Comparison of ENCODE assay signal across 27 cellular contexts in the genomic region with DNA sequence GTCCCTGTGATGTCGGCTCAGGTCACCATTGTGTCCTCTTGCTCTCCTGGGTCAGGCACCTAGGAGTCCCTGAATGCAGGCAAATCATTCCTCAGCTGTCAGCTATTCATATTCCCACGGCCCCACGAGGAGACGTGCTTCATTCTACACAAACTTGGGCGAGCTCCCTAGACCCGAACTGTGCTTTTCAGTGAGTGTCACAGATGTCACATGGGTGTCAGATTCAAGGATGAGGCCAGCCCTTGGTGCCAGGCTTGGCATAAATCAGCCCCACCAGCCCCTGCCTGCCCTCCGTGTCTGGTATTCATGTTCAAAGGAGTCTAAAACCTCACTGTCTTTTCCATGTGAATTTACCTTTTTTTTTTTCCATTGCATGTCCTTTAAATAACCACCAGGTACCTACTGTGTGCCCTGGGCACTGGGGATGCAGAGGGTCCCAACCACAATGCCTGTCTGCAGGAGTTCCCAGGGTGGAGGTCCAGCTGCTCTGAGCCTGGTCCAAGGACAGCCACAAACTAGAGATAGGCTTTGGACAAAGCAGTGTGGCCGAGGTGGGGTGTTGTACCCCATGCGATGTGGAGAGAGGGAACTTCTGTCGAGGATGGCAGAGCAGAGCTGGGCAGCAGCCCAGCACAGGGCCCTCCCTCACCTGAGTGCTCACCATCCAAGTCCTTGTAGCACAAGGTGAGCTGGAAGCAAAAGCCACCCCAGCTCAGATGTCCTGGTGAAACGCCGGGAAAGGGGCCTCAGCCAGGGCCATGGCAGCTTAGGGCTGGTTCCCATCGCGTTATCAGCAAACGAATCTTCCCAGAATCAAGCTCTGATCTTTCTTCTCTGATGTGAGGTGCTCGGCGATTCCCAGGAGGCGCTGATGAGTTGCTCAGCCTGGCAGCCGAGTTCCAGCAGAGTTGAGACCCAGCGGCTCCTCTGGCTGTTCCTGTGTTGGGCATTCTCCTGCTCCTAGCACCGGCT.
A peak's percentile ranks its signal among the peaks of the same experiment; 100 is the strongest.
DNase-seq lines count a peak whose midpoint lies in the region; ATAC-seq and TF ChIP-seq lines count a peak whose summit lies in the region.
"Had no signal": no experiment of that assay in that cellular context is flagged by ENCODE, and none has a peak within 500 bp of the region (broad histone marks: within the 10 kb centered on the region; RNA-seq: fewer than 3 reads in every experiment).

No MANE protein-coding gene starts in this region.

- CTCF ChIA-PET in activated CD8-positive, alpha-beta T cell treated with anti-CD3 and anti-CD28 coated beads for 36 hours (lab: Charles Lee) = no interaction called here

- H3K9me3 Mint-ChIP-seq in chondrocyte (ENCODE audit: low read depth) = peaks cover 37% of the 10 kb centered on the region
- peaks cover 49% of the 10 kb centered on the region for H3K9me3 Mint-ChIP-seq in nephron progenitor cell
- H3K9me3 Mint-ChIP-seq in stimulated activated naive B cell treated with anti-CD40 and anti-IgM and Interleukin-4, amounts not matched to agents 10 μg/mL and 1 μg/mL and 100 μg/mL, for 72 hours = peaks cover 21 to 23% of the 10 kb centered on the region in 2 donors
- peaks cover 16% of the 10 kb centered on the region for H3K9me3 Mint-ChIP-seq in activated CD8-positive, alpha-beta T cell treated with anti-CD3 and anti-CD28 coated beads for 36 hours

- intact Hi-C loops in ascending aorta (cut with DNase I) = no loop called here
- intact Hi-C loops in activated CD8-positive, alpha-beta T cell treated with anti-CD3 and anti-CD28 coated beads for 36 hours (cut with micrococcal nuclease) = no loop called here

- no peak overlapping the region for H3K4me3 ChIP-seq in ascending aorta
- H3K4me3 ChIP-seq: SJSA1 had no signal

- H3K36me3 Mint-ChIP-seq in chondrocyte (ENCODE audit: low read depth) = no peaks in the 10 kb centered on the region
- H3K36me3 Mint-ChIP-seq in nephron progenitor cell (ENCODE audit: low read depth) = peaks cover 4% of the 10 kb centered on the region
- H3K36me3 Mint-ChIP-seq in stimulated activated naive B cell treated with anti-CD40 and anti-IgM and Interleukin-4, amounts not matched to agents 10 μg/mL and 1 μg/mL and 100 μg/mL, for 72 hours = peaks cover 3 to 12% of the 10 kb centered on the region in 2 donors
- H3K36me3 Mint-ChIP-seq in activated CD8-positive, alpha-beta T cell treated with anti-CD3 and anti-CD28 coated beads for 36 hours (ENCODE audit: low read depth) = peaks cover 4% of the 10 kb centered on the region
- H3K36me3 Mint-ChIP-seq: CD8-positive, alpha-beta memory T cell had no signal

- H3K9me3 ChIP-seq in ascending aorta = peaks cover 3 to 7% of the 10 kb centered on the region in 2 donors

- H3K4me1 Mint-ChIP-seq in chondrocyte (ENCODE audit: low read depth) = no peaks in the 10 kb centered on the region
- no peaks in the 10 kb centered on the region for H3K4me1 Mint-ChIP-seq in nephron progenitor cell
- no peaks in the 10 kb centered on the region for H3K4me1 Mint-ChIP-seq in stimulated activated naive B cell treated with anti-CD40 and anti-IgM and Interleukin-4, amounts not matched to agents 10 μg/mL and 1 μg/mL and 100 μg/mL, for 72 hours
- no peaks in the 10 kb centered on the region for H3K4me1 Mint-ChIP-seq in activated CD8-positive, alpha-beta T cell treated with anti-CD3 and anti-CD28 coated beads for 36 hours (ENCODE audit: low read depth)
- H3K4me1 Mint-ChIP-seq: B cell; CD8-positive, alpha-beta memory T cell had no signal

- H3K27ac ChIP-seq in ascending aorta = no peak overlapping the region
- H3K27ac ChIP-seq: 22Rv1, C4-2B, SJSA1 had no signal

- H3K27me3 ChIP-seq in ascending aorta = no peaks in the 10 kb centered on the region
- H3K27me3 ChIP-seq: SJSA1 had no signal

- no peak overlapping the region for H3K27ac Mint-ChIP-seq in chondrocyte (ENCODE audit: unreplicated experiment)
- H3K27ac Mint-ChIP-seq in nephron progenitor cell = peak overlapping the region; percentile 36
- peak overlapping the region; percentile 37 for H3K27ac Mint-ChIP-seq in stimulated activated naive B cell treated with anti-CD40 and anti-IgM and Interleukin-4, amounts not matched to agents 10 μg/mL and 1 μg/mL and 100 μg/mL, for 72 hours
- no peak overlapping the region for H3K27ac Mint-ChIP-seq in activated CD8-positive, alpha-beta T cell treated with anti-CD3 and anti-CD28 coated beads for 36 hours
- H3K27ac Mint-ChIP-seq: B cell; CD8-positive, alpha-beta memory T cell had no signal

- H3K4me3 Mint-ChIP-seq in chondrocyte (ENCODE audit: unreplicated experiment) = no peak overlapping the region
- no peak overlapping the region for H3K4me3 Mint-ChIP-seq in nephron progenitor cell
- H3K4me3 Mint-ChIP-seq in stimulated activated naive B cell treated with anti-CD40 and anti-IgM and Interleukin-4, amounts not matched to agents 10 μg/mL and 1 μg/mL and 100 μg/mL, for 72 hours = no peak overlapping the region
- no peak overlapping the region for H3K4me3 Mint-ChIP-seq in activated CD8-positive, alpha-beta T cell treated with anti-CD3 and anti-CD28 coated beads for 36 hours
- H3K4me3 Mint-ChIP-seq: B cell; CD8-positive, alpha-beta memory T cell had no signal

- H3K4me1 ChIP-seq in ascending aorta = no peaks in the 10 kb centered on the region
- H3K4me1 ChIP-seq: SJSA1 had no signal

- H3K27me3 Mint-ChIP-seq in chondrocyte (ENCODE audit: low read depth) (no peaks in the 10 kb centered on the region), nephron progenitor cell (ENCODE audit: low read depth, poor library complexity) (peaks cover 8% of the 10 kb centered on the region)
- H3K27me3 Mint-ChIP-seq in stimulated activated naive B cell treated with anti-CD40 and anti-IgM and Interleukin-4, amounts not matched to agents 10 μg/mL and 1 μg/mL and 100 μg/mL, for 72 hours = peaks cover 0 to 7% of the 10 kb centered on the region in 2 donors
- H3K27me3 Mint-ChIP-seq in activated CD8-positive, alpha-beta T cell treated with anti-CD3 and anti-CD28 coated beads for 36 hours = no peaks in the 10 kb centered on the region
- H3K27me3 Mint-ChIP-seq: B cell had no signal

- ATAC-seq in stimulated activated naive B cell treated with anti-CD40 and anti-IgM and Interleukin-4, amounts not matched to agents 10 μg/mL and 1 μg/mL and 100 μg/mL, for 72 hours (replicated peaks) = no peak
- no peak for ATAC-seq in HG02981 (IDR thresholded peaks at IDR 0.05; ENCODE audit: unreplicated experiment)
- no peak for ATAC-seq in activated CD8-positive, alpha-beta T cell treated with anti-CD3 and anti-CD28 coated beads for 36 hours
- ATAC-seq: PC-3 had no signal

- TF ChIP-seq CTCF in chondrocyte (IDR thresholded peaks at IDR 0.05) (no peak), nephron progenitor cell (IDR thresholded peaks at IDR 0.05) (no peak), ascending aorta (IDR thresholded peaks at IDR 0.05) (no peak)
- no peak for TF ChIP-seq CTCF in activated CD8-positive, alpha-beta T cell treated with anti-CD3 and anti-CD28 coated beads for 36 hours (IDR thresholded peaks at IDR 0.05)

- DNase-seq in activated effector memory CD4-positive, alpha-beta T cell treated with anti-CD3 and anti-CD28 coated beads, Interleukin-2, amount 50 U/mL, for 16 hours = peak; percentile 53
- DNase-seq in activated effector memory CD4-positive, alpha-beta T cell treated with Interleukin-2 at 50 U/mL for 16 hours = no peak
- DNase-seq in chondrocyte (ENCODE audit: low spot score) = peak; percentile 58
- no peak for DNase-seq in nephron progenitor cell
- no peak for DNase-seq in stimulated activated naive B cell treated with anti-CD40 and anti-IgM and Interleukin-4, amounts not matched to agents 10 μg/mL and 1 μg/mL and 100 μg/mL, for 72 hours
- no peak for DNase-seq in ascending aorta (ENCODE audit: low spot score in 2 of 2)
- DNase-seq in activated CD8-positive, alpha-beta T cell treated with anti-CD3 and anti-CD28 coated beads for 36 hours = no peak
- DNase-seq: CD8-positive, alpha-beta memory T cell; DMS 273 treated with DMSO at 0.1 percent for 48 hours; DMS79; EL; GF-D8; KBM-7; MV-4-11; NCI-H1105; NCI-H1436 treated with DMSO at 0.1 percent for 48 hours; NCI-H187 treated with DMSO at 0.1 percent for 48 hours; NCI-H2171 treated with DMSO at 0.1 percent for 48 hours; NCI-H524; NCI-H748 treated with DMSO at 0.1 percent for 48 hours; PC-3; Right ventricle myocardium superior had no signal

- POLR2A ChIA-PET in activated CD8-positive, alpha-beta T cell treated with anti-CD3 and anti-CD28 coated beads for 36 hours (lab: Charles Lee) = no interaction called here

- H3K36me3 ChIP-seq in ascending aorta = no peaks in the 10 kb centered on the region
- H3K36me3 ChIP-seq: SJSA1 had no signal

Comparison
In these comparisons a context has a peak if more than half of its experiments do, and no peak if none do; other contexts are left out.
1. DNase-seq: peak in activated effector memory CD4-positive, alpha-beta T cell treated with anti-CD3 and anti-CD28 coated beads, Interleukin-2, amount 50 U/mL, for 16 hours (single experiment) and chondrocyte (single experiment); none in activated effector memory CD4-positive, alpha-beta T cell treated with Interleukin-2 at 50 U/mL for 16 hours (single experiment), nephron progenitor cell (single experiment), stimulated activated naive B cell treated with anti-CD40 and anti-IgM and Interleukin-4, amounts not matched to agents 10 μg/mL and 1 μg/mL and 100 μg/mL, for 72 hours (single experiment), ascending aorta (0 of 2) and activated CD8-positive, alpha-beta T cell treated with anti-CD3 and anti-CD28 coated beads for 36 hours (single experiment).
2. H3K27ac Mint-ChIP-seq: peak in nephron progenitor cell (single experiment) and stimulated activated naive B cell treated with anti-CD40 and anti-IgM and Interleukin-4, amounts not matched to agents 10 μg/mL and 1 μg/mL and 100 μg/mL, for 72 hours (single experiment); none in chondrocyte (single experiment) and activated CD8-positive, alpha-beta T cell treated with anti-CD3 and anti-CD28 coated beads for 36 hours (single experiment).